ENCODE assay signal across 8 cellular contexts in genomic region chr11:118621071-118621815, GRCh38. TPM values are rescaled to one million over a fixed set of nuclear protein-coding genes. Genes with fewer than 3 reads are reported as not detected.
DNase-seq lines count a peak whose midpoint lies in the region; ATAC-seq, FAIRE-seq and TF ChIP-seq lines count a peak whose summit lies in the region.

No MANE protein-coding gene starts in this region.

- peak; percentile 96 to 97 for DNase-seq in Caco-2
- DNase-seq in Panc1 (ENCODE audit: low read depth, low spot score) = no peak
- peak; percentile 73 for DNase-seq in astrocyte of the cerebellum (ENCODE audit: low read depth)
- DNase-seq in left ventricle myocardium superior = peak; percentile 92
- DNase-seq in pancreas = peak in 5 of 6 donors; percentile 67 to 87 (median 77)

- H3K27me3 ChIP-seq in Caco-2 (replicated peaks; ENCODE audit: control insufficient read depth, insufficient read depth, low read length) (no peaks in the 10 kb centered on the region), Loucy (ENCODE audit: insufficient read depth, low read length, poor library complexity, severe bottlenecking) (no peaks in the 10 kb centered on the region), Panc1 (ENCODE audit: control insufficient read depth, insufficient read depth, low read length) (no peaks in the 10 kb centered on the region), pancreas (no peaks in the 10 kb centered on the region)

- 12 to 13% methylated on average over 38 of the region's 38 CpGs for WGBS in pancreas, 2 donors

- H3K9me3 Mint-ChIP-seq in Caco-2 (ENCODE audit: unreplicated experiment) = no peaks in the 10 kb centered on the region

- H3K9me3 ChIP-seq in Caco-2 (no peaks in the 10 kb centered on the region), Loucy (ENCODE audit: insufficient read depth, low read depth, low read length) (no peaks in the 10 kb centered on the region), Panc1 (ENCODE audit: control insufficient read depth, insufficient read depth, low read depth, low read length) (no peaks in the 10 kb centered on the region), pancreas (no peaks in the 10 kb centered on the region)

- no peaks in the 10 kb centered on the region for H3K27me3 Mint-ChIP-seq in Caco-2 (ENCODE audit: insufficient read depth, unreplicated experiment)

- peak overlapping the region; percentile 93 for H3K27ac Mint-ChIP-seq in Caco-2 (ENCODE audit: unreplicated experiment)

- H3K4me2 ChIP-seq in Loucy (ENCODE audit: low read depth, low read length, poor library complexity, severe bottlenecking) = peak overlapping the region; percentile 88

- no peaks in the 10 kb centered on the region for H3F3A ChIP-seq in Loucy (ENCODE audit: low read depth)

- ATAC-seq in Panc1 = peak; percentile 88
- peak; percentile 71 for ATAC-seq in left ventricle myocardium superior
- ATAC-seq in pancreas = peak; percentile 72 to 83 (median 78)
- ATAC-seq in HG03108 (IDR thresholded peaks at IDR 0.05; ENCODE audit: unreplicated experiment) = no peak
- no peak for ATAC-seq in HG02852 (IDR thresholded peaks at IDR 0.05; ENCODE audit: unreplicated experiment)

- H3K9ac ChIP-seq in Loucy (ENCODE audit: low read depth, low read length, poor library complexity, severe bottlenecking) = peak overlapping the region; percentile 76

- TF ChIP-seq CTCF in Caco-2 (IDR thresholded peaks at IDR 0.05; ENCODE audit: insufficient read depth in 1 of 2, low read depth in 1 of 2, low read length in 1 of 2, severe bottlenecking in 1 of 2, unreplicated experiment in 1 of 2) (no peak), Loucy (conservative IDR thresholded peaks at IDR 0.05; ENCODE audit: low read length) (no peak), Panc1 (IDR thresholded peaks at IDR 0.05) (no peak), astrocyte of the cerebellum (IDR thresholded peaks at IDR 0.05; ENCODE audit: low read depth, low read length, missing control alignments) (no peak), pancreas (IDR thresholded peaks at IDR 0.05) (no peak)

- BruUV-seq in Caco-2 (replicated peaks; lab: Mats Ljungman, UMichigan) (no TSS peak), Panc1 (replicated peaks; lab: Mats Ljungman, UMichigan) (no TSS peak)

- intact Hi-C loops in Caco-2 (cut with micrococcal nuclease; ENCODE audit: unreplicated experiment) = loop anchor here (1.0 to 5.0 kb wide), 4 partner anchors 14 to 291 kb away; partner anchors contain the start of gene PHLDB1
- intact Hi-C loops in Panc1 (cut with micrococcal nuclease; ENCODE audit: unreplicated experiment) = no loop called here
- intact Hi-C loops in left ventricle myocardium superior (cut with micrococcal nuclease) = no loop called here
- intact Hi-C loops in pancreas (cut with DNase I) = no loop called here

- peaks cover 37% of the 10 kb centered on the region for H3K4me1 Mint-ChIP-seq in Caco-2 (ENCODE audit: low read depth, unreplicated experiment)

- CTCF ChIA-PET in Caco-2 (lab: Charles Lee) = interaction anchor here (0.7 to 3.2 kb wide), 15 partner anchors 8 to 504 kb away, joined by 3 to 29 read pairs (median 5); partner anchors contain the start of genes ARCN1, DDX6 and PHLDB1
- CTCF ChIA-PET in Panc1 (lab: Charles Lee) = interaction anchor here (0.6 to 2.3 kb wide), 6 partner anchors 10 to 39 kb away, joined by 3 to 8 read pairs (median 6); partner anchors contain the start of gene PHLDB1

- H3K4me1 ChIP-seq in Caco-2 (peaks cover 48% of the 10 kb centered on the region), Loucy (ENCODE audit: insufficient read depth, low read length, poor library complexity, severe bottlenecking) (peaks cover 34% of the 10 kb centered on the region), Panc1 (ENCODE audit: control insufficient read depth, insufficient read depth, low read length) (peaks cover 38% of the 10 kb centered on the region), pancreas (peaks cover 6 to 7% (median 6%) of the 10 kb centered on the region in 3 donors)

- no peaks in the 10 kb centered on the region for H4K20me1 ChIP-seq in Loucy (ENCODE audit: insufficient read depth, low read length, poor library complexity, severe bottlenecking)

- peak overlapping the region; percentile 87 for H3K4me3 Mint-ChIP-seq in Caco-2 (ENCODE audit: unreplicated experiment)

- peak overlapping the region; percentile 92 for H2AFZ ChIP-seq in Loucy (ENCODE audit: low read length)

- no peak for FAIRE-seq in pancreas (lab: Jason Lieb, UNC)

- no peaks in the 10 kb centered on the region for H3K9me2 ChIP-seq in Loucy (replicated peaks; ENCODE audit: low read depth, low read length)

- H3K27ac ChIP-seq in Panc1 (ENCODE audit: low read length) (peak overlapping the region; percentile 96), pancreas (peak overlapping the region in 2 of 4 donors; percentile 41 to 44)

- no peaks in the 10 kb centered on the region for H3K79me2 ChIP-seq in Loucy (ENCODE audit: insufficient read depth, low read length)

- H3K36me3 Mint-ChIP-seq in Caco-2 (ENCODE audit: insufficient read depth, unreplicated experiment) = peaks cover 15% of the 10 kb centered on the region

- H3K36me3 ChIP-seq in Caco-2 (ENCODE audit: control insufficient read depth, insufficient read depth, low read length) = 0 out of 2 replicates have a peak, but pooled peaks cover 2% of the 10 kb centered on the region
- no peaks in the 10 kb centered on the region for H3K36me3 ChIP-seq in Loucy (ENCODE audit: insufficient read depth, low read length)
- H3K36me3 ChIP-seq in Panc1 (ENCODE audit: control insufficient read depth, insufficient read depth, low read length) = 0 out of 2 replicates have a peak, but pooled peaks cover 3% of the 10 kb centered on the region
- peaks cover 0 to 12% (median 0%) of the 10 kb centered on the region in 3 donors for H3K36me3 ChIP-seq in pancreas

- POLR2A ChIA-PET in Caco-2 (lab: Charles Lee) = interaction anchor here (0.5 to 2.2 kb wide), 10 partner anchors 9 to 780 kb away, joined by 3 to 13 read pairs (median 4); partner anchors contain the start of genes ARCN1 and PHLDB1
- POLR2A ChIA-PET in Panc1 (lab: Charles Lee) = interaction anchor here (0.5 to 0.7 kb wide), 4 partner anchors 19 to 412 kb away, joined by 3 to 8 read pairs (median 3); no protein-coding TSS in a partner anchor

- in situ Hi-C loops in Panc1 (cut with HindIII; ENCODE audit: low pct_unique_long_range_greater_than_20kb, low sequenced_read_pairs) (no loop called here), astrocyte of the cerebellum (cut with HindIII; ENCODE audit: low sequenced_read_pairs) (no loop called here)

- peak overlapping the region; percentile 63 for H3K4me3 ChIP-seq in Caco-2 (ENCODE audit: low read depth, low read length)
- H3K4me3 ChIP-seq in Loucy (ENCODE audit: low read length, poor library complexity, severe bottlenecking) = peak overlapping the region; percentile 78
- peak overlapping the region; percentile 67 to 98 for H3K4me3 ChIP-seq in Panc1 (ENCODE audit: low read depth in 2 of 2, low read length in 2 of 2)
- peak overlapping the region; percentile 82 for H3K4me3 ChIP-seq in astrocyte of the cerebellum (ENCODE audit: low read depth, low read length)
- peak overlapping the region in 3 of 4 donors; percentile 2 to 46 (median 24) for H3K4me3 ChIP-seq in pancreas

RNA-seq across cellular contexts. Expression of gene PHLDB1, which starts 13.8 kb away (rescaled TPM):
- total RNA-seq in Caco-2 (2022) (72.1 and 73.6 TPM in 2 replicates), Panc1 (2021; ENCODE audit: unreplicated experiment) (97.7 TPM), left ventricle myocardium superior (97.7 TPM), pancreas (10 to 100 TPM; 29.3 to 66.6 (median 41.0) TPM)
- polyA plus RNA-seq in Panc1 (2012; ENCODE audit: insufficient read length) = 93.5 TPM
- polyA plus RNA-seq in pancreas = 100 to 1,000 TPM; 152 to 153 TPM

RNA-seq across cellular contexts. Expression of gene ARCN1, which starts 49.0 kb away (rescaled TPM):
- 313 and 330 TPM in 2 replicates for total RNA-seq in Caco-2 (2022)
- 197 TPM for total RNA-seq in Panc1 (2021; ENCODE audit: unreplicated experiment)
- 133 TPM for polyA plus RNA-seq in Panc1 (2012; ENCODE audit: insufficient read length)
- 97.1 TPM for total RNA-seq in left ventricle myocardium superior
- 100 to 1,000 TPM in 1 of 6 donors, 10 to 100 TPM in 5; 77.0 to 105 (median 92.6) TPM for total RNA-seq in pancreas
- polyA plus RNA-seq in pancreas = 10 to 100 TPM; 39.8 to 67.3 TPM

RNA-seq across cellular contexts. Expression of gene IFT46, which starts 55.5 kb away (rescaled TPM):
- 26.8 and 30.6 TPM in 2 replicates for total RNA-seq in Caco-2 (2022)
- 2.5 TPM for total RNA-seq in Panc1 (2021; ENCODE audit: unreplicated experiment)
- 4.1 TPM for polyA plus RNA-seq in Panc1 (2012; ENCODE audit: insufficient read length)
- total RNA-seq in left ventricle myocardium superior = 22.4 TPM
- total RNA-seq in pancreas = 10 to 100 TPM in 3 of 6 donors, 1 to 10 TPM in 3; 5.7 to 12.4 (median 9.8) TPM
- 10 to 100 TPM; 14.4 to 28.2 TPM for polyA plus RNA-seq in pancreas

RNA-seq across cellular contexts. Expression of gene TREH, which starts 58.2 kb away (rescaled TPM):
- not detected in 2 replicates for total RNA-seq in Caco-2 (2022)
- total RNA-seq in Panc1 (2021; ENCODE audit: unreplicated experiment) = 0.05 TPM
- 0.12 TPM for polyA plus RNA-seq in Panc1 (2012; ENCODE audit: insufficient read length)
- not detected for total RNA-seq in left ventricle myocardium superior
- total RNA-seq in pancreas = 1 to 10 TPM in 2 of 6 donors, under 1 TPM in 4; 0.14 to 1.5 (median 0.62) TPM
- polyA plus RNA-seq in pancreas = 1 to 10 TPM; 3.8 to 4.7 TPM

Comparison
In these comparisons a context has a peak if more than half of its experiments do, and no peak if none do; other contexts are left out.
1. H3K4me3 ChIP-seq: peak in every context shown above with its lines; median percentile 82 in Panc1; 82 in astrocyte of the cerebellum; 78 in Loucy; 63 in Caco-2; 24 in pancreas.
2. ATAC-seq: peak in Panc1 (single experiment), left ventricle myocardium superior (single experiment) and pancreas (4 of 4); none in HG03108 (single experiment) and HG02852 (single experiment).